11 cellular contexts compared by ENCODE assay signal in genomic region chr21:29947119-29947518, GRCh38. TPM values are rescaled to one million over a fixed set of nuclear protein-coding genes. Genes with fewer than 3 reads are reported as not detected.
"Had no signal": no experiment of that assay in that cellular context is flagged by ENCODE, and none has a peak within 500 bp of the region (broad histone marks: within the 10 kb centered on the region; RNA-seq: fewer than 3 reads in every experiment).

No MANE protein-coding gene starts in this region.

- H3K9me3 ChIP-seq: HAP-1 had no signal

- H3K36me3 ChIP-seq: HAP-1 had no signal

- DNase-seq: GM23248, H7, HFFc6, KBM-7 had no signal

- H2AFZ ChIP-seq: GM23248 had no signal

- FAIRE-seq: HepG2 had no signal

- H3K9ac ChIP-seq: GM23248 had no signal

- ATAC-seq: HCT116, HepG2 had no signal

- H3K4me3 Mint-ChIP-seq: HFFc6, IgD-negative memory B cell had no signal

- H3K36me3 Mint-ChIP-seq: IgD-negative memory B cell had no signal

- H3K4me1 ChIP-seq: HAP-1 had no signal

- H3K27ac ChIP-seq: GM23248, HL-60 had no signal

- H3K27ac Mint-ChIP-seq: HFFc6, IgD-negative memory B cell had no signal

- H3K27me3 Mint-ChIP-seq: IgD-negative memory B cell had no signal

- H3K4me3 ChIP-seq: GM23248, HAP-1 had no signal

RNA-seq across cellular contexts. Expression of gene GRIK1, which starts 7.3 kb away (rescaled TPM):
- total RNA-seq: GM23248, H4, H7, HepG2, HFFc6, HT1080 had no signal
- polyA plus RNA-seq: GM23248, HepG2, IgD-negative memory B cell had no signal
